ENCODE assay signal across 20 cellular contexts in the genomic region with DNA sequence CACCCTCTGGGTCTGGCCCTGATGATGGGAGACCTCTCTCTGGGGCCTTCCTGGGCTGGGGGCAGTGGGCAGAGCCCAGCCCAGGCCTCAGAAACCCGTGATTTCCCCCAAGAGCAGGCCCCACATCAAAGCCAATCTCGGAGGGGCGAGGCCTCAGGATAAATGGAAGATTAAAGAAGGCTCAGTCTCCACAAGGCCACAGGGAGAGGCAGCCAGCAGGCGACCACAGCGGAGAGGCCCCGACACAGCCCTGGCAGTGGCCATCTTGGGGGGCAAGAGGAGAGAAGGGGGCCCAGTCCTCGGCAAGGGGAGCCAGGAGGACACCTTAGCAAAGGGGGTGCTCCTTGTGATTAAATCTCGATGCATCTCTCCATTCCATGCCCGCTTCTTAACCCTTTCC. TPM values are rescaled to one million over a fixed set of nuclear protein-coding genes. Genes with fewer than 3 reads are reported as not detected.
"Had no signal": no experiment of that assay in that cellular context is flagged by ENCODE, and none has a peak within 500 bp of the region (broad histone marks: within the 10 kb centered on the region; RNA-seq: fewer than 3 reads in every experiment).

No MANE protein-coding gene starts in this region.

- H3K27me3 Mint-ChIP-seq: T-cell had no signal

- H3K4me1 ChIP-seq: upper lobe of right lung had no signal

- H3K9me3 ChIP-seq: heart right ventricle, neutrophil, ovary, prostate gland, upper lobe of right lung had no signal

- H3K27ac Mint-ChIP-seq: activated naive CD8-positive, alpha-beta T cell; activated T-cell treated with anti-CD3 and anti-CD28 coated beads, Interleukin-2, amount 50 U/mL, for 24 hours; activated T-helper 17 cell treated with anti-CD3 and anti-CD28 coated beads, Interleukin-2, amount 50 U/mL, for 72 hours; endodermal cell; memory B cell; T-cell; T-helper 2 cell treated with Interferon-gamma antibody and Interleukin-4, amounts not matched to agents 5 μg/mL and 100 μg/mL, for 36 hours had no signal

- H3K4me1 Mint-ChIP-seq: activated T-helper 17 cell treated with anti-CD3 and anti-CD28 coated beads, Interleukin-2, amount 50 U/mL, for 72 hours; central memory CD8-positive, alpha-beta T cell; endodermal cell; memory B cell; T-cell had no signal

- H3K4me3 ChIP-seq: coronary artery, heart right ventricle, ovary, prostate gland, upper lobe of right lung had no signal

- H3K9me3 Mint-ChIP-seq: activated T-cell treated with anti-CD3 and anti-CD28 coated beads, Interleukin-2, amount 50 U/mL, for 24 hours; activated T-helper 17 cell treated with anti-CD3 and anti-CD28 coated beads, Interleukin-2, amount 50 U/mL, for 72 hours; central memory CD8-positive, alpha-beta T cell; endodermal cell; T-cell; T-helper 2 cell treated with Interferon-gamma antibody and Interleukin-4, amounts not matched to agents 5 μg/mL and 100 μg/mL, for 36 hours had no signal

- H3K36me3 ChIP-seq: heart right ventricle, neutrophil, ovary, prostate gland, upper lobe of right lung had no signal

- H3K27me3 ChIP-seq: heart right ventricle, neutrophil, ovary, upper lobe of right lung had no signal

- DNase-seq: activated CD4-positive, alpha-beta T cell treated with anti-CD3 and anti-CD28 coated beads, Interleukin-2, amount 50 U/mL, for 4 hours; activated CD8-positive, alpha-beta memory T cell treated with anti-CD3 and anti-CD28 coated beads for 24 hours; activated CD8-positive, alpha-beta memory T cell treated with anti-CD3 and anti-CD28 coated beads, Interleukin-2, amount 50 U/mL, for 4 hours; activated T-cell treated with anti-CD3 and anti-CD28 coated beads, Interleukin-2, amount 50 U/mL, for 24 hours; endodermal cell; heart right ventricle; ovary; stimulated activated CD4-positive, alpha-beta T cell treated with anti-CD3 and anti-CD28 coated beads, Interleukin-4, amount 100 ng/mL, for 24 hours; stimulated activated naive CD8-positive, alpha-beta T cell treated with anti-CD3 and anti-CD28 coated beads, Interleukin-15, Interleukin-2, amounts not matched to agents 100 U/mL and 50 U/mL, for 24 hours; T-cell; upper lobe of right lung had no signal

- ATAC-seq: activated T-helper 17 cell treated with anti-CD3 and anti-CD28 coated beads, Interleukin-2, amount 50 U/mL, for 72 hours; stimulated activated naive CD8-positive, alpha-beta T cell treated with anti-CD3 and anti-CD28 coated beads, Interleukin-15, Interleukin-2, amounts not matched to agents 100 U/mL and 50 U/mL, for 24 hours; T-cell; upper lobe of right lung had no signal

- H3K4me3 Mint-ChIP-seq: activated naive CD8-positive, alpha-beta T cell; activated T-cell treated with anti-CD3 and anti-CD28 coated beads, Interleukin-2, amount 50 U/mL, for 24 hours; activated T-helper 17 cell treated with anti-CD3 and anti-CD28 coated beads, Interleukin-2, amount 50 U/mL, for 72 hours; central memory CD8-positive, alpha-beta T cell; endodermal cell; memory B cell; T-cell; T-helper 2 cell treated with Interferon-gamma antibody and Interleukin-4, amounts not matched to agents 5 μg/mL and 100 μg/mL, for 36 hours had no signal

- H3K36me3 Mint-ChIP-seq: T-cell had no signal

- H3K27ac ChIP-seq: coronary artery, heart right ventricle, neutrophil, ovary, prostate gland, upper lobe of right lung, VCaP had no signal

RNA-seq across cellular contexts. Expression of a gene that starts 12.5 kb away (rescaled TPM):
- total RNA-seq: activated T-helper 17 cell treated with anti-CD3 and anti-CD28 coated beads, Interleukin-2, amount 50 U/mL, for 72 hours had no signal
